In genomic region chr16:8493885-8494487, GRCh38 we compare ENCODE assay signal across 26 cellular contexts.
DNase-seq lines count a peak whose midpoint lies in the region; ATAC-seq lines count a peak whose summit lies in the region.
"Had no signal": no experiment of that assay in that cellular context is flagged by ENCODE, and none has a peak within 500 bp of the region (broad histone marks: within the 10 kb centered on the region; RNA-seq: fewer than 3 reads in every experiment).

No MANE protein-coding gene starts in this region.

- H3K4me1 ChIP-seq in NT2/D1 (ENCODE audit: insufficient read depth, insufficient read length): peaks cover 6% of the 10 kb centered on the region
- H3K4me1 ChIP-seq: ascending aorta, BLaER1, Peyer's patch, psoas muscle, SJSA1, stomach, upper lobe of right lung had no signal

- H3K9me3 ChIP-seq in NT2/D1 (ENCODE audit: insufficient read depth, low read length): no peaks in the 10 kb centered on the region
- H3K9me3 ChIP-seq: ascending aorta, BLaER1, Peyer's patch, psoas muscle, SJSA1, stomach, upper lobe of right lung had no signal

- DNase-seq in NCI-H2029 treated with DMSO at 0.1 percent for 48 hours (lab: John Stamatoyannopoulos, UW) (peak; percentile 21), NCI-H2029 (lab: John Stamatoyannopoulos, UW) (no peak), NT2/D1 (ENCODE audit: low read depth, low spot score) (peak; percentile 69), left colon (no peak), superior temporal gyrus (ENCODE audit: extremely low spot score) (peak; percentile 33), DMS 273 (lab: John Stamatoyannopoulos, UW; ENCODE audit: unreplicated experiment) (no peak), left ventricle myocardium superior (no peak)
- no peak for DNase-seq in stimulated activated CD8-positive, alpha-beta memory T cell treated with anti-CD3 and anti-CD28 coated beads, Interleukin-4, amount 100 ng/mL, for 48 hours
- DNase-seq: activated B cell treated with CpG ODN at 0.5 μM for 24 hours; activated CD8-positive, alpha-beta T cell treated with anti-CD3 and anti-CD28 coated beads, Interleukin-2, amount 10 ng/mL, durations not matched to agents 7 days and 5 days; activated naive CD4-positive, alpha-beta T cell treated with anti-CD3 and anti-CD28 coated beads, Interleukin-2, amount 50 U/mL, for 16 hours; activated T-cell treated with anti-CD3 and anti-CD28 coated beads, Interleukin-2, amount 50 U/mL, for 4 hours; HFFc6; MV-4-11; naive B cell; NCI-H2171 treated with DMSO at 0.1 percent for 48 hours; Peyer's patch; psoas muscle; stimulated activated CD4-positive, alpha-beta T cell treated with anti-CD3 and anti-CD28 coated beads, Interleukin-4, amount 100 ng/mL, for 1 hour; stomach; T-helper 2 cell; upper lobe of right lung had no signal

- H3K27me3 ChIP-seq in NT2/D1 (ENCODE audit: insufficient read depth, insufficient read length): peaks cover 51% of the 10 kb centered on the region
- H3K27me3 ChIP-seq: ascending aorta, BLaER1, Peyer's patch, stomach, upper lobe of right lung had no signal

- intact Hi-C loops in left colon (cut with DNase I, micrococcal nuclease): no loop called here
- intact Hi-C loops in left ventricle myocardium superior (cut with micrococcal nuclease): no loop called here

- ATAC-seq in left colon: peak; percentile 51
- ATAC-seq in left ventricle myocardium superior: no peak
- ATAC-seq: activated CD8-positive, alpha-beta T cell treated with anti-CD3 and anti-CD28 coated beads, Interleukin-2, amount 10 ng/mL, durations not matched to agents 7 days and 5 days; activated T-cell treated with anti-CD3 and anti-CD28 coated beads, Interleukin-2, amount 50 U/mL, for 4 hours; psoas muscle; upper lobe of right lung had no signal

- no peak overlapping the region for H3K9ac ChIP-seq in NT2/D1 (ENCODE audit: insufficient read length, low read depth)
- H3K9ac ChIP-seq: BLaER1 had no signal

- no peak overlapping the region for H3K4me3 ChIP-seq in NT2/D1 (ENCODE audit: insufficient read length, low read depth)
- H3K4me3 ChIP-seq: ascending aorta, BLaER1, Peyer's patch, psoas muscle, SJSA1, smooth muscle cell, stomach, upper lobe of right lung had no signal

- H3K36me3 ChIP-seq in NT2/D1 (ENCODE audit: insufficient read depth, insufficient read length, low read length): no peaks in the 10 kb centered on the region
- H3K36me3 ChIP-seq: ascending aorta, BLaER1, Peyer's patch, SJSA1, stomach, upper lobe of right lung had no signal

Comparison
In these comparisons a context has a peak if more than half of its experiments do, and no peak if none do; other contexts are left out.
1. DNase-seq: peak in NCI-H2029 treated with DMSO at 0.1 percent for 48 hours (single experiment), NT2/D1 (single experiment) and superior temporal gyrus (single experiment); none in NCI-H2029 (single experiment), left colon (0 of 2), DMS 273 (single experiment), left ventricle myocardium superior (single experiment) and stimulated activated CD8-positive, alpha-beta memory T cell treated with anti-CD3 and anti-CD28 coated beads, Interleukin-4, amount 100 ng/mL, for 48 hours (single experiment).